ENCODE assay signal across 1 cellular context in the genomic region with DNA sequence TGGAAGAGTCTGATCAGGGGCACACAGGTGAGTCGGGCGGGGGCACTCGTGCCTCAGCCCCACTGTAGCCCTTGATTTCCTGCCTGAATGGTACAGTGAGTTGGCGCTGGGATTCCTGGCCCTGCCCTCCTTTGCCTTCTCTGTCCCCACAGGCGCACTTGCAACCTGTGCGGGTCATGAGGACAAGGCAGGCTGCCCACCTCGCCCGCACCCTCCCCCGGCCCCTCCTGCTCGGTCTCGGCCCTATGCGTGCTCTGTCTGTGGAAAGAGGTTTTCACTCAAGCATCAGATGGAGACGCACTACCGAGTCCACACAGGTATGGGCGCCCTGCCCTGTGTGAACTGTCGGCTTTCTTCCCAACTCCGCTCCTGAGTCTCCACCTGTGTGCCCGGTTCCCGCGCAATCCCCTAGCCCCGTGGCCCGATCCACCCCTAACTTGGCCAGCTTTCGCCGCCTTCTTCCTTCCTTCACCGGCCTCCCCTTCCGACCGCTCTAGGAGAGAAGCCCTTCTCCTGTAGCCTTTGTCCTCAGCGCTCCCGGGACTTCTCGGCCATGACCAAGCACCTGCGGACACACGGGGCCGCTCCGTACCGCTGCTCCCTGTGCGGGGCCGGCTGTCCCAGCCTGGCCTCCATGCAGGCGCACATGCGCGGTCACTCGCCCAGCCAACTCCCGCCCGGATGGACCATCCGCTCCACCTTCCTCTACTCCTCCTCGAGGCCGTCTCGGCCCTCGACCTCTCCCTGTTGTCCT.
TF ChIP-seq lines count a peak whose summit lies in the region.

No MANE protein-coding gene starts in this region.

TF ChIP-seq in HepG2, 621 proteins besides CTCF, POLR2A, EP300 and RAD21 (continued from another document and continues in another):
- TF ChIP-seq ARID4A (CRISPR knock-in tag; IDR thresholded peaks at IDR 0.05; ENCODE audit: borderline replicate concordance) (0 out of 2 replicates have a peak, but pooled peaks have one; percentile 36), ZNF280D (CRISPR knock-in tag; IDR thresholded peaks at IDR 0.05) (0 out of 2 replicates have a peak, but pooled peaks have one; percentile 2), PRPF4 (IDR thresholded peaks at IDR 0.05; ENCODE audit: low read depth, low read length, poor library complexity, severe bottlenecking) (no peak), NFE2L2 (IDR thresholded peaks at IDR 0.05; ENCODE audit: low read length) (no peak), ZNF296 (CRISPR knock-in tag; conservative IDR thresholded peaks at IDR 0.05) (no peak), NFATC3 (CRISPR knock-in tag; IDR thresholded peaks at IDR 0.05) (no peak), CREM (IDR thresholded peaks at IDR 0.05) (no peak), CREM (CRISPR knock-in tag; IDR thresholded peaks at IDR 0.05) (no peak), REPIN1 (CRISPR knock-in tag; IDR thresholded peaks at IDR 0.05; ENCODE audit: borderline replicate concordance, low read depth) (no peak; the same call in 1 of the 2 replicates), MEIS2 (CRISPR knock-in tag; IDR thresholded peaks at IDR 0.05) (no peak; the same call in 1 of the 2 replicates), ZNF570 (CRISPR knock-in tag; IDR thresholded peaks at IDR 0.05; ENCODE audit: borderline replicate concordance) (no peak), SUZ12 (IDR thresholded peaks at IDR 0.05; ENCODE audit: low read depth, low read length) (no peak), TSC22D2 (CRISPR knock-in tag; IDR thresholded peaks at IDR 0.05; ENCODE audit: borderline replicate concordance) (no peak), ZSCAN21 (CRISPR knock-in tag; IDR thresholded peaks at IDR 0.05; ENCODE audit: borderline replicate concordance) (no peak; the same call in 1 of the 2 replicates), U2AF1 (optimal IDR thresholded peaks at IDR 0.05; ENCODE audit: low read depth, low read length) (no peak), PBX3 (CRISPR knock-in tag; IDR thresholded peaks at IDR 0.05; ENCODE audit: borderline replicate concordance) (no peak), HES4 (CRISPR knock-in tag; IDR thresholded peaks at IDR 0.05; ENCODE audit: borderline replicate concordance) (peak; percentile 59; the same call in 1 of the 2 replicates), TP53 (CRISPR knock-in tag; conservative IDR thresholded peaks at IDR 0.05) (no peak), ZHX1 (CRISPR knock-in tag; IDR thresholded peaks at IDR 0.05; ENCODE audit: low read depth) (peak; percentile 67; the same call in 1 of the 2 replicates), ZNF720 (CRISPR knock-in tag; IDR thresholded peaks at IDR 0.05) (no peak), ZFX (CRISPR knock-in tag; IDR thresholded peaks at IDR 0.05; ENCODE audit: low read depth) (no peak), SP4 (CRISPR knock-in tag; IDR thresholded peaks at IDR 0.05) (peak; percentile 7; the same call in 1 of the 2 replicates), RBAK (CRISPR knock-in tag; IDR thresholded peaks at IDR 0.05) (no peak), ZNF17 (CRISPR knock-in tag; IDR thresholded peaks at IDR 0.05) (no peak), MBNL3 (CRISPR knock-in tag; conservative IDR thresholded peaks at IDR 0.05) (no peak), ADNP (CRISPR knock-in tag; IDR thresholded peaks at IDR 0.05) (no peak), ZNF460 (CRISPR knock-in tag; IDR thresholded peaks at IDR 0.05; ENCODE audit: borderline replicate concordance) (no peak), FOXM1 (CRISPR knock-in tag; IDR thresholded peaks at IDR 0.05) (no peak), GATAD1 (CRISPR knock-in tag; IDR thresholded peaks at IDR 0.05) (no peak), CBFB (CRISPR knock-in tag; IDR thresholded peaks at IDR 0.05) (no peak; the same call in none of the 2 replicates)
- TF ChIP-seq, protein P1, sequence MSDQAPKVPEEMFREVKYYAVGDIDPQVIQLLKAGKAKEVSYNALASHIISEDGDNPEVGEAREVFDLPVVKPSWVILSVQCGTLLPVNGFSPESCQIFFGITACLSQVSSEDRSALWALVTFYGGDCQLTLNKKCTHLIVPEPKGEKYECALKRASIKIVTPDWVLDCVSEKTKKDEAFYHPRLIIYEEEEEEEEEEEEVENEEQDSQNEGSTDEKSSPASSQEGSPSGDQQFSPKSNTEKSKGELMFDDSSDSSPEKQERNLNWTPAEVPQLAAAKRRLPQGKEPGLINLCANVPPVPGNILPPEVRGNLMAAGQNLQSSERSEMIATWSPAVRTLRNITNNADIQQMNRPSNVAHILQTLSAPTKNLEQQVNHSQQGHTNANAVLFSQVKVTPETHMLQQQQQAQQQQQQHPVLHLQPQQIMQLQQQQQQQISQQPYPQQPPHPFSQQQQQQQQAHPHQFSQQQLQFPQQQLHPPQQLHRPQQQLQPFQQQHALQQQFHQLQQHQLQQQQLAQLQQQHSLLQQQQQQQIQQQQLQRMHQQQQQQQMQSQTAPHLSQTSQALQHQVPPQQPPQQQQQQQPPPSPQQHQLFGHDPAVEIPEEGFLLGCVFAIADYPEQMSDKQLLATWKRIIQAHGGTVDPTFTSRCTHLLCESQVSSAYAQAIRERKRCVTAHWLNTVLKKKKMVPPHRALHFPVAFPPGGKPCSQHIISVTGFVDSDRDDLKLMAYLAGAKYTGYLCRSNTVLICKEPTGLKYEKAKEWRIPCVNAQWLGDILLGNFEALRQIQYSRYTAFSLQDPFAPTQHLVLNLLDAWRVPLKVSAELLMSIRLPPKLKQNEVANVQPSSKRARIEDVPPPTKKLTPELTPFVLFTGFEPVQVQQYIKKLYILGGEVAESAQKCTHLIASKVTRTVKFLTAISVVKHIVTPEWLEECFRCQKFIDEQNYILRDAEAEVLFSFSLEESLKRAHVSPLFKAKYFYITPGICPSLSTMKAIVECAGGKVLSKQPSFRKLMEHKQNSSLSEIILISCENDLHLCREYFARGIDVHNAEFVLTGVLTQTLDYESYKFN (CRISPR knock-in tag; conservative IDR thresholded peaks at IDR 0.05), result no peak; the same call in 1 of the 2 replicates
- TF ChIP-seq, protein P2, sequence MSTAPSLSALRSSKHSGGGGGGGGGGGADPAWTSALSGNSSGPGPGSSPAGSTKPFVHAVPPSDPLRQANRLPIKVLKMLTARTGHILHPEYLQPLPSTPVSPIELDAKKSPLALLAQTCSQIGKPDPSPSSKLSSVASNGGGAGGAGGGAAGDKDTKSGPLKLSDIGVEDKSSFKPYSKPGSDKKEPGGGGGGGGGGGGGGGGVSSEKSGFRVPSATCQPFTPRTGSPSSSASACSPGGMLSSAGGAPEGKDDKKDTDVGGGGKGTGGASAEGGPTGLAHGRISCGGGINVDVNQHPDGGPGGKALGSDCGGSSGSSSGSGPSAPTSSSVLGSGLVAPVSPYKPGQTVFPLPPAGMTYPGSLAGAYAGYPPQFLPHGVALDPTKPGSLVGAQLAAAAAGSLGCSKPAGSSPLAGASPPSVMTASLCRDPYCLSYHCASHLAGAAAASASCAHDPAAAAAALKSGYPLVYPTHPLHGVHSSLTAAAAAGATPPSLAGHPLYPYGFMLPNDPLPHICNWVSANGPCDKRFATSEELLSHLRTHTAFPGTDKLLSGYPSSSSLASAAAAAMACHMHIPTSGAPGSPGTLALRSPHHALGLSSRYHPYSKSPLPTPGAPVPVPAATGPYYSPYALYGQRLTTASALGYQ (CRISPR knock-in tag; IDR thresholded peaks at IDR 0.05), result no peak
- TF ChIP-seq, protein P3, sequence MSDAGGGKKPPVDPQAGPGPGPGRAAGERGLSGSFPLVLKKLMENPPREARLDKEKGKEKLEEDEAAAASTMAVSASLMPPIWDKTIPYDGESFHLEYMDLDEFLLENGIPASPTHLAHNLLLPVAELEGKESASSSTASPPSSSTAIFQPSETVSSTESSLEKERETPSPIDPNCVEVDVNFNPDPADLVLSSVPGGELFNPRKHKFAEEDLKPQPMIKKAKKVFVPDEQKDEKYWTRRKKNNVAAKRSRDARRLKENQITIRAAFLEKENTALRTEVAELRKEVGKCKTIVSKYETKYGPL (CRISPR knock-in tag; IDR thresholded peaks at IDR 0.05), result no peak
- TF ChIP-seq, protein P4, sequence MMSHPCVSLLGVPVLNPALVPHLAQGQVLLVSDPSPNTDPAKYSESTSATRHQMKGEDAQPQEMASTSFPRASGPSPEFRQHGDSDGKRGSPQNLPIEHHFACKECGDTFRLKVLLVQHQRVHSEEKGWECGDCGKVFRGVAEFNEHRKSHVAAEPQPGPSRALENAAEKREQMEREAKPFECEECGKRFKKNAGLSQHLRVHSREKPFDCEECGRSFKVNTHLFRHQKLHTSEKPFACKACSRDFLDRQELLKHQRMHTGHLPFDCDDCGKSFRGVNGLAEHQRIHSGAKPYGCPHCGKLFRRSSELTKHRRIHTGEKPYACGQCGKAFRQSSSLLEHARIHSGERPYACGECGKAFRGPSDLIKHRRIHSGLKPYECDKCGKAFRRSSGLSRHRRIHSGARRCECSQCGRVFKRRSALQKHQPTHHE (CRISPR knock-in tag; IDR thresholded peaks at IDR 0.05; ENCODE audit: borderline replicate concordance), result no peak
- TF ChIP-seq, protein P5, sequence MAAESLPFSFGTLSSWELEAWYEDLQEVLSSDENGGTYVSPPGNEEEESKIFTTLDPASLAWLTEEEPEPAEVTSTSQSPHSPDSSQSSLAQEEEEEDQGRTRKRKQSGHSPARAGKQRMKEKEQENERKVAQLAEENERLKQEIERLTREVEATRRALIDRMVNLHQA (CRISPR knock-in tag; IDR thresholded peaks at IDR 0.05), result no peak
